ENCODE assay signal across 37 cellular contexts in genomic region chr2:216405588-216405987, GRCh38. TPM values are rescaled to one million over a fixed set of nuclear protein-coding genes. Genes with fewer than 3 reads are reported as not detected.
"Had no signal": no experiment of that assay in that cellular context is flagged by ENCODE, and none has a peak within 500 bp of the region (broad histone marks: within the 10 kb centered on the region; RNA-seq: fewer than 3 reads in every experiment).

No MANE protein-coding gene starts in this region.

- H3K4me3 Mint-ChIP-seq: activated naive CD4-positive, alpha-beta T cell treated with anti-CD3 and anti-CD28 coated beads, Interleukin-2, amount 10 ng/mL, durations not matched to agents 7 days and 5 days; activated naive CD8-positive, alpha-beta T cell treated with anti-CD3 and anti-CD28 coated beads, Interleukin-2, amount 10 ng/mL, durations not matched to agents 7 days and 5 days; effector memory CD8-positive, alpha-beta T cell; natural killer cell treated with Interleukin-12 subunit alpha and Interleukin-12 subunit beta and Interleukin-15 and Interleukin-18, amount 100 ng/mL, for 72 hours; stimulated activated memory B cell treated with anti-CD40 and anti-IgM and Interleukin-4, amounts not matched to agents 10 μg/mL and 1 μg/mL and 100 μg/mL, for 72 hours; stimulated activated naive CD8-positive, alpha-beta T cell treated with anti-CD3 and anti-CD28 coated beads, Interleukin-15, amount 100 ng/mL, for 72 hours; T-helper 1 cell treated with Interleukin-12 subunit alpha and Interleukin-12 subunit beta and Interleukin-4 antibody, amounts not matched to agents 30 μg/mL and 1 μg/mL, for 36 hours had no signal

- H3K4me1 ChIP-seq: ascending aorta, left ventricle myocardium inferior, prostate gland, sigmoid colon, upper lobe of left lung, vagina had no signal

- FAIRE-seq: endothelial cell of umbilical vein, small intestine, TTC549 had no signal

- H3K9me3 ChIP-seq: ascending aorta, left ventricle myocardium inferior, mucosa of descending colon, neutrophil, ovary, prostate gland, sigmoid colon, upper lobe of left lung, vagina had no signal

- H3K4me3 ChIP-seq: ascending aorta, heart right ventricle, left ventricle myocardium inferior, lung, mucosa of descending colon, ovary, prostate gland, sigmoid colon, upper lobe of left lung, vagina had no signal

- H3K36me3 Mint-ChIP-seq: activated naive CD4-positive, alpha-beta T cell treated with anti-CD3 and anti-CD28 coated beads, Interleukin-2, amount 10 ng/mL, durations not matched to agents 7 days and 5 days; activated naive CD8-positive, alpha-beta T cell treated with anti-CD3 and anti-CD28 coated beads, Interleukin-2, amount 10 ng/mL, durations not matched to agents 7 days and 5 days; natural killer cell treated with Interleukin-12 subunit alpha and Interleukin-12 subunit beta and Interleukin-15 and Interleukin-18, amount 100 ng/mL, for 72 hours; stimulated activated memory B cell treated with anti-CD40 and anti-IgM and Interleukin-4, amounts not matched to agents 10 μg/mL and 1 μg/mL and 100 μg/mL, for 72 hours had no signal

- H3K27me3 ChIP-seq: ascending aorta, brain microvascular endothelial cell, ovary, sigmoid colon, upper lobe of left lung, vagina had no signal

- H3K4me1 Mint-ChIP-seq: activated naive CD8-positive, alpha-beta T cell treated with anti-CD3 and anti-CD28 coated beads, Interleukin-2, amount 10 ng/mL, durations not matched to agents 7 days and 5 days; stimulated activated memory B cell treated with anti-CD40 and anti-IgM and Interleukin-4, amounts not matched to agents 10 μg/mL and 1 μg/mL and 100 μg/mL, for 72 hours; stimulated activated naive CD8-positive, alpha-beta T cell treated with anti-CD3 and anti-CD28 coated beads, Interleukin-15, amount 100 ng/mL, for 72 hours had no signal

- ATAC-seq: activated CD4-positive, CD25-positive, alpha-beta regulatory T cell treated with anti-CD3 and anti-CD28 coated beads, Interleukin-2, amount 50 U/mL, for 24 hours; effector memory CD8-positive, alpha-beta T cell; esophagus mucosa; heart right ventricle; mucosa of descending colon; natural killer cell treated with Interleukin-12 subunit alpha and Interleukin-12 subunit beta and Interleukin-15 and Interleukin-18, amount 100 ng/mL, for 72 hours; stimulated activated memory B cell treated with anti-CD40 and anti-IgM and Interleukin-4, amounts not matched to agents 10 μg/mL and 1 μg/mL and 100 μg/mL, for 72 hours; stimulated activated naive CD8-positive, alpha-beta T cell treated with anti-CD3 and anti-CD28 coated beads, Interleukin-15, amount 100 ng/mL, for 72 hours had no signal

- H3K27me3 Mint-ChIP-seq: stimulated activated memory B cell treated with anti-CD40 and anti-IgM and Interleukin-4, amounts not matched to agents 10 μg/mL and 1 μg/mL and 100 μg/mL, for 72 hours; stimulated activated naive CD8-positive, alpha-beta T cell treated with anti-CD3 and anti-CD28 coated beads, Interleukin-15, amount 100 ng/mL, for 72 hours had no signal

- DNase-seq: activated CD4-positive, alpha-beta T cell treated with anti-CD3 and anti-CD28 coated beads for 48 hours; activated CD4-positive, alpha-beta T cell treated with anti-CD3 and anti-CD28 coated beads, Interleukin-2, amount 50 U/mL, for 48 hours; activated CD8-positive, alpha-beta memory T cell treated with anti-CD3 and anti-CD28 coated beads for 24 hours; activated gamma-delta T cell; activated naive CD4-positive, alpha-beta T cell treated with anti-CD3 and anti-CD28 coated beads, Interleukin-2, amount 10 ng/mL, durations not matched to agents 7 days and 5 days; activated naive CD8-positive, alpha-beta T cell treated with anti-CD3 and anti-CD28 coated beads, Interleukin-2, amount 10 ng/mL, durations not matched to agents 7 days and 5 days; brain microvascular endothelial cell; caudate nucleus; cortex of kidney; effector memory CD8-positive, alpha-beta T cell; foreskin fibroblast; heart right ventricle; left ventricle myocardium inferior; mucosa of descending colon; ovary; retina; sigmoid colon; small intestine; stimulated activated CD4-positive, alpha-beta T cell treated with anti-CD3 and anti-CD28 coated beads, Interleukin-4, amount 100 ng/mL, for 24 hours; stimulated activated naive CD8-positive, alpha-beta T cell treated with anti-CD3 and anti-CD28 coated beads, Interleukin-15, amount 100 ng/mL, for 72 hours; substantia nigra; T-helper 9 cell; upper lobe of left lung; WERI-Rb-1 had no signal

- H3K36me3 ChIP-seq: ascending aorta, brain microvascular endothelial cell, heart right ventricle, left ventricle myocardium inferior, neutrophil, ovary, prostate gland, sigmoid colon, upper lobe of left lung, vagina, WERI-Rb-1 had no signal

- H3K27ac Mint-ChIP-seq: activated naive CD4-positive, alpha-beta T cell treated with anti-CD3 and anti-CD28 coated beads, Interleukin-2, amount 10 ng/mL, durations not matched to agents 7 days and 5 days; activated naive CD8-positive, alpha-beta T cell treated with anti-CD3 and anti-CD28 coated beads, Interleukin-2, amount 10 ng/mL, durations not matched to agents 7 days and 5 days; effector memory CD8-positive, alpha-beta T cell; natural killer cell treated with Interleukin-12 subunit alpha and Interleukin-12 subunit beta and Interleukin-15 and Interleukin-18, amount 100 ng/mL, for 72 hours; stimulated activated memory B cell treated with anti-CD40 and anti-IgM and Interleukin-4, amounts not matched to agents 10 μg/mL and 1 μg/mL and 100 μg/mL, for 72 hours; T-helper 1 cell treated with Interleukin-12 subunit alpha and Interleukin-12 subunit beta and Interleukin-4 antibody, amounts not matched to agents 30 μg/mL and 1 μg/mL, for 36 hours had no signal

- H3K9me3 Mint-ChIP-seq: activated naive CD4-positive, alpha-beta T cell treated with anti-CD3 and anti-CD28 coated beads, Interleukin-2, amount 10 ng/mL, durations not matched to agents 7 days and 5 days; activated naive CD8-positive, alpha-beta T cell treated with anti-CD3 and anti-CD28 coated beads, Interleukin-2, amount 10 ng/mL, durations not matched to agents 7 days and 5 days; effector memory CD8-positive, alpha-beta T cell; natural killer cell treated with Interleukin-12 subunit alpha and Interleukin-12 subunit beta and Interleukin-15 and Interleukin-18, amount 100 ng/mL, for 72 hours; stimulated activated memory B cell treated with anti-CD40 and anti-IgM and Interleukin-4, amounts not matched to agents 10 μg/mL and 1 μg/mL and 100 μg/mL, for 72 hours; stimulated activated naive CD8-positive, alpha-beta T cell treated with anti-CD3 and anti-CD28 coated beads, Interleukin-15, amount 100 ng/mL, for 72 hours; T-helper 1 cell treated with Interleukin-12 subunit alpha and Interleukin-12 subunit beta and Interleukin-4 antibody, amounts not matched to agents 30 μg/mL and 1 μg/mL, for 36 hours had no signal

- H3K27ac ChIP-seq: ascending aorta, brain microvascular endothelial cell, heart right ventricle, left ventricle myocardium inferior, neutrophil, ovary, prostate gland, sigmoid colon, upper lobe of left lung, vagina, WERI-Rb-1 had no signal

RNA-seq across cellular contexts. Expression of gene MARCHF4, which starts 33.3 kb away (rescaled TPM):
- total RNA-seq: activated naive CD8-positive, alpha-beta T cell treated with anti-CD3 and anti-CD28 coated beads, Interleukin-2, amount 10 ng/mL, durations not matched to agents 7 days and 5 days; ascending aorta; esophagus mucosa; mesenteric fat pad; natural killer cell treated with Interleukin-12 subunit alpha and Interleukin-12 subunit beta and Interleukin-15 and Interleukin-18, amount 100 ng/mL, for 72 hours; prostate gland; vagina had no signal
